17 cellular contexts compared by ENCODE assay signal in the genomic region with DNA sequence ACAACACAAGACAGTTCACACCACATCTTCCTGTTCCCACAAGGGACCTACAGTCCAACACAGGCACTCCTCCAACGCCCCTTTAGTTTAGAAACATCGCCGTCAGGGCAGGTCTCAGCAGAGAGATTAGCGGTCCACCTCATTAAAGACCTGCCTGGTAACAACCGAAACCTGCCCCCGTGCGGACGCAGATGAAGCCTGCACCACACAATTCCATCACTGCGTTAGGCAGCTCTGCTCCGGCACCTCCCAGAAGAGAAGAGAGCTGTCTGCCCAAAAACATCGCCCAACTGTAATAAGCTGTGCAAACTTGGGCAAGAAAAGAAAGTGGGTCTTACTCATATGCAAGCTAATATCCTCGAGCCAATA. TPM values are rescaled to one million over a fixed set of nuclear protein-coding genes. Genes with fewer than 3 reads are reported as not detected.
DNase-seq lines count a peak whose midpoint lies in the region; ATAC-seq and TF ChIP-seq lines count a peak whose summit lies in the region.
"Had no signal": no experiment of that assay in that cellular context is flagged by ENCODE, and none has a peak within 500 bp of the region (broad histone marks: within the 10 kb centered on the region; RNA-seq: fewer than 3 reads in every experiment).

No MANE protein-coding gene starts in this region.

- peaks cover 70% of the 10 kb centered on the region for H3K4me1 Mint-ChIP-seq in CD14-positive monocyte
- H3K4me1 Mint-ChIP-seq in progenitor cell of endocrine pancreas (ENCODE audit: low read depth), result peaks cover 33% of the 10 kb centered on the region

- no peak for DNase-seq in CD14-positive monocyte (ENCODE audit: low spot score)
- no peak for DNase-seq in IMR-90
- DNase-seq in ecto neural progenitor cell (ENCODE audit: low spot score), result peak; percentile 38
- DNase-seq in progenitor cell of endocrine pancreas (ENCODE audit: low spot score, unreplicated experiment), result no peak
- DNase-seq in cerebellar nuclear complex (lab: John Stamatoyannopoulos, UW), result no peak
- no peak for DNase-seq in DMS114 treated with DMSO at 0.1 percent for 48 hours (lab: John Stamatoyannopoulos, UW; ENCODE audit: unreplicated experiment)
- DNase-seq: DMS 273 treated with DMSO at 0.1 percent for 48 hours, HCEC 1CT, KG1, NCI-H1105 treated with DMSO at 0.1 percent for 48 hours, NCI-H187, NCI-H2171, NCI-H446 treated with DMSO at 0.1 percent for 48 hours, NCI-H748 treated with DMSO at 0.1 percent for 48 hours, SHP77 had no signal

- H3K27me3 ChIP-seq in IMR-90 (ENCODE audit: control insufficient read depth, insufficient read depth, low read length), result no peaks in the 10 kb centered on the region

- no peak overlapping the region for H4K5ac ChIP-seq in IMR-90 (ENCODE audit: low read depth, low read length)

- CTCF ChIA-PET in IMR-90 (lab: Yijun Ruan, JAX), result no interaction called here

- H3K4me2 ChIP-seq in IMR-90 (ENCODE audit: low read depth, low read length), result no peak overlapping the region

- no peak for TF ChIP-seq RAD21 in IMR-90 (IDR thresholded peaks at IDR 0.05; ENCODE audit: low read length)

- ATAC-seq in IMR-90 (ENCODE audit: low read depth), result no peak
- no peak for ATAC-seq in GM19397 (IDR thresholded peaks at IDR 0.05; ENCODE audit: unreplicated experiment)
- no peak for ATAC-seq in HG03571 (IDR thresholded peaks at IDR 0.05; ENCODE audit: unreplicated experiment)

- in situ Hi-C loops in IMR-90 (cut with MboI; ENCODE audit: low sequenced_read_pairs), result loop anchor here (25.0 kb wide), 1 partner anchor 650 kb away; no protein-coding TSS in a partner anchor

- POLR2A ChIA-PET in IMR-90 (lab: Charles Lee; ENCODE audit: unreplicated experiment), result no interaction called here

- no peak overlapping the region for H2BK20ac ChIP-seq in IMR-90 (ENCODE audit: low read depth, low read length)

- H3K4me1 ChIP-seq in IMR-90 (ENCODE audit: control insufficient read depth, insufficient read depth, low read length), result peaks cover 32% of the 10 kb centered on the region

- no peak overlapping the region for H3K27ac ChIP-seq in IMR-90 (ENCODE audit: insufficient read depth, low read length)

- H2BK5ac ChIP-seq in IMR-90 (ENCODE audit: low read depth, low read length, poor library complexity, severe bottlenecking), result no peak overlapping the region

- dilution Hi-C loops in IMR-90 (cut with HindIII; ENCODE audit: low sequenced_read_pairs, unreplicated experiment), result no loop called here

- H3K79me1 ChIP-seq in IMR-90 (ENCODE audit: low read depth in 1 of 2, low read length in 2 of 2), result peaks cover 32 to 94% of the 10 kb centered on the region in 2 experiments

- peaks cover 0 to 3% (median 0%) of the 10 kb centered on the region in 3 donors for H3K27me3 Mint-ChIP-seq in CD14-positive monocyte (ENCODE audit: low read depth in 3 of 3)
- H3K27me3 Mint-ChIP-seq in progenitor cell of endocrine pancreas, result no peaks in the 10 kb centered on the region

- peak overlapping the region; percentile 23; the same call in 1 of the 2 replicates for H4K91ac ChIP-seq in IMR-90 (ENCODE audit: insufficient read depth, low read depth, low read length)

- intact Hi-C loops in CD14-positive monocyte (cut with micrococcal nuclease), result no loop called here
- intact Hi-C loops in IMR-90 (cut with micrococcal nuclease), result no loop called here

- H2AK9ac ChIP-seq in IMR-90 (replicated peaks; ENCODE audit: low read depth, low read length, poor library complexity), result peak overlapping the region; percentile 3

- H3K18ac ChIP-seq in IMR-90 (ENCODE audit: low read depth, low read length), result no peak overlapping the region

- TF ChIP-seq CTCF in CD14-positive monocyte (IDR thresholded peaks at IDR 0.05), result no peak
- no peak for TF ChIP-seq CTCF in IMR-90 (conservative IDR thresholded peaks at IDR 0.05; ENCODE audit: low read depth, low read length)
- no peak for TF ChIP-seq CTCF in progenitor cell of endocrine pancreas (IDR thresholded peaks at IDR 0.05; ENCODE audit: unreplicated experiment)

- no TSS peak for BruUV-seq in IMR-90 (replicated peaks; lab: Mats Ljungman, UMichigan)

- H3K36me3 Mint-ChIP-seq in CD14-positive monocyte, result peaks cover 47 to 73% of the 10 kb centered on the region in 2 donors
- peaks cover 24% of the 10 kb centered on the region for H3K36me3 Mint-ChIP-seq in progenitor cell of endocrine pancreas (ENCODE audit: insufficient read depth)

- WGBS in IMR-90 (ENCODE audit: extremely low coverage in 2 of 2, insufficient read length in 1 of 2), 2 experiments, result 94% methylated on average over 3 of the region's 12 CpGs; no CpG with 5 or more reads in 1 of the 2 experiments

- H4K8ac ChIP-seq in IMR-90 (ENCODE audit: low read depth in 2 of 2, low read length in 2 of 2), result no peak overlapping the region

- no peak overlapping the region for H2AFZ ChIP-seq in IMR-90 (replicated peaks; ENCODE audit: low read length, poor library complexity)

- H3K4ac ChIP-seq in IMR-90 (ENCODE audit: low read depth, low read length), result no peak overlapping the region

- peaks cover 21% of the 10 kb centered on the region for H3K36me3 ChIP-seq in IMR-90 (ENCODE audit: control insufficient read depth, insufficient read depth, low read length)

- no peak overlapping the region for H3K9ac ChIP-seq in IMR-90 (ENCODE audit: low read depth, low read length)

- peaks cover 31% of the 10 kb centered on the region for H3K9me1 ChIP-seq in IMR-90 (ENCODE audit: insufficient read depth, low read length)

- H3K56ac ChIP-seq in IMR-90 (ENCODE audit: extremely low read depth, insufficient read depth, low read length), result no peak overlapping the region

- H3K4me3 Mint-ChIP-seq in CD14-positive monocyte, result no peak overlapping the region
- no peak overlapping the region for H3K4me3 Mint-ChIP-seq in progenitor cell of endocrine pancreas (ENCODE audit: low read depth)

- peaks cover 64% of the 10 kb centered on the region for H4K20me1 ChIP-seq in IMR-90 (ENCODE audit: insufficient read depth, low read length)

- no peak overlapping the region for H3K14ac ChIP-seq in IMR-90 (replicated peaks; ENCODE audit: low read depth, low read length)

- no peak overlapping the region for H3K4me3 ChIP-seq in IMR-90 (ENCODE audit: insufficient read depth, low read depth, low read length)

- H3K27ac Mint-ChIP-seq in CD14-positive monocyte (peak overlapping the region in 4 of 7 donors; percentile 22 to 73 (median 54)), progenitor cell of endocrine pancreas (peak overlapping the region; percentile 42)

- no peaks in the 10 kb centered on the region for H3K9me3 Mint-ChIP-seq in CD14-positive monocyte
- no peaks in the 10 kb centered on the region for H3K9me3 Mint-ChIP-seq in progenitor cell of endocrine pancreas (ENCODE audit: low read depth)

- no peaks in the 10 kb centered on the region for H3K9me3 ChIP-seq in IMR-90 (ENCODE audit: control insufficient read depth, insufficient read depth, low read length)

- TF ChIP-seq POLR2A in IMR-90 (IDR thresholded peaks at IDR 0.05; ENCODE audit: low read depth, low read length), result no peak

- H2BK15ac ChIP-seq in IMR-90 (ENCODE audit: low read depth, low read length), result no peak overlapping the region

- no peak overlapping the region for H2BK120ac ChIP-seq in IMR-90 (ENCODE audit: low read depth, low read length)

- no peak overlapping the region for H2AK5ac ChIP-seq in IMR-90 (ENCODE audit: low read depth, low read length)

- no peak overlapping the region for H3K23ac ChIP-seq in IMR-90 (ENCODE audit: low read depth, low read length)

TF ChIP-seq in IMR-90, 13 proteins besides CTCF, POLR2A, EP300 and RAD21:
- no peak for TF ChIP-seq RCOR1 (IDR thresholded peaks at IDR 0.05; ENCODE audit: insufficient replicate concordance, low read length)
- TF ChIP-seq, protein P1, sequence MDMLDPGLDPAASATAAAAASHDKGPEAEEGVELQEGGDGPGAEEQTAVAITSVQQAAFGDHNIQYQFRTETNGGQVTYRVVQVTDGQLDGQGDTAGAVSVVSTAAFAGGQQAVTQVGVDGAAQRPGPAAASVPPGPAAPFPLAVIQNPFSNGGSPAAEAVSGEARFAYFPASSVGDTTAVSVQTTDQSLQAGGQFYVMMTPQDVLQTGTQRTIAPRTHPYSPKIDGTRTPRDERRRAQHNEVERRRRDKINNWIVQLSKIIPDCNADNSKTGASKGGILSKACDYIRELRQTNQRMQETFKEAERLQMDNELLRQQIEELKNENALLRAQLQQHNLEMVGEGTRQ (IDR thresholded peaks at IDR 0.05; ENCODE audit: low read depth, low read length), result no peak

RNA-seq across cellular contexts. Expression of gene ZNF516, which starts 32.7 kb away (rescaled TPM):
- polyA plus RNA-seq in CD14-positive monocyte (1 to 10 TPM; 5.0 to 8.6 TPM), IMR-90 (2012; rRNA removed) (16.6 and 16.9 TPM in 2 replicates)
- total RNA-seq in IMR-90 (2012; rRNA removed) (7.9 and 9.7 TPM in 2 replicates), progenitor cell of endocrine pancreas (106 and 108 TPM in 2 replicates)
- 11.0 and 15.4 TPM in 2 replicates for polyA plus RNA-seq in IMR-90 (2012; cell fraction: cytosol; rRNA removed)
- 50.6 and 72.6 TPM in 2 replicates for polyA plus RNA-seq in IMR-90 (2012; cell fraction: nucleus; rRNA removed; ENCODE audit: low replicate concordance)
